ENCODE assay signal across 11 cellular contexts in genomic region chr12:54090312-54090711, GRCh38. TPM values are rescaled to one million over a fixed set of nuclear protein-coding genes. Genes with fewer than 3 reads are reported as not detected.
A peak's percentile ranks its signal among the peaks of the same experiment; 100 is the strongest.
DNase-seq lines count a peak whose midpoint lies in the region; ATAC-seq and TF ChIP-seq lines count a peak whose summit lies in the region.
"Not testable (repeated sequence)": the region's sequence is repeated elsewhere in the genome, so short reads cannot be mapped to it uniquely, and the experiment has no call there.
"Had no signal": no experiment of that assay in that cellular context is flagged by ENCODE, and none has a peak within 500 bp of the region (broad histone marks: within the 10 kb centered on the region; RNA-seq: fewer than 3 reads in every experiment).

No MANE protein-coding gene starts in this region.

- POLR2A ChIA-PET in AG04449 (lab: Yijun Ruan, JAX); activated CD4-positive, alpha-beta T cell treated with anti-CD3 and anti-CD28 coated beads, Interleukin-2, amount 10 ng/mL, durations not matched to agents 7 days and 5 days (lab: Charles Lee): not testable (repeated sequence)

- H3K27ac ChIP-seq in GM23338 (ENCODE audit: low read depth); ascending aorta: not testable (repeated sequence)

- intact Hi-C loops in ascending aorta (cut with DNase I), result not testable (repeated sequence)

- not testable (repeated sequence) for H3K79me2 ChIP-seq in GM23338 (replicated peaks; ENCODE audit: insufficient read depth)

- not testable (repeated sequence) for H3K36me3 Mint-ChIP-seq in GM23338 (ENCODE audit: low read depth); activated CD4-positive, alpha-beta T cell treated with anti-CD3 and anti-CD28 coated beads, Interleukin-2, amount 10 ng/mL, durations not matched to agents 7 days and 5 days (ENCODE audit: low read depth)
- H3K36me3 Mint-ChIP-seq in nephron progenitor cell (ENCODE audit: low read depth), result peaks cover 30% of the 10 kb centered on the region

- H3K9me3 Mint-ChIP-seq in GM23338; activated CD4-positive, alpha-beta T cell treated with anti-CD3 and anti-CD28 coated beads, Interleukin-2, amount 10 ng/mL, durations not matched to agents 7 days and 5 days; nephron progenitor cell: not testable (repeated sequence)

- TF ChIP-seq CTCF in AG04449 (IDR thresholded peaks at IDR 0.05; ENCODE audit: insufficient read depth, low read length, missing control alignments); GM23338 (conservative IDR thresholded peaks at IDR 0.05; ENCODE audit: low read depth in 2 of 2); ascending aorta (IDR thresholded peaks at IDR 0.05); fibroblast of the aortic adventitia (IDR thresholded peaks at IDR 0.05; ENCODE audit: insufficient read depth, low read length); nephron progenitor cell (IDR thresholded peaks at IDR 0.05): not testable (repeated sequence)

- not testable (repeated sequence) for H3K9me2 ChIP-seq in GM23338 (ENCODE audit: insufficient read depth)

- peak overlapping the region; percentile 67 for H3K4me3 Mint-ChIP-seq in GM23338
- peak overlapping the region; percentile 52 for H3K4me3 Mint-ChIP-seq in activated CD4-positive, alpha-beta T cell treated with anti-CD3 and anti-CD28 coated beads, Interleukin-2, amount 10 ng/mL, durations not matched to agents 7 days and 5 days
- H3K4me3 Mint-ChIP-seq in nephron progenitor cell, result peak overlapping the region; percentile 64

- H3K27me3 Mint-ChIP-seq in GM23338 (ENCODE audit: insufficient read depth, low read depth, poor library complexity), result peaks cover 96% of the 10 kb centered on the region
- peaks cover 50% of the 10 kb centered on the region for H3K27me3 Mint-ChIP-seq in activated CD4-positive, alpha-beta T cell treated with anti-CD3 and anti-CD28 coated beads, Interleukin-2, amount 10 ng/mL, durations not matched to agents 7 days and 5 days
- not testable (repeated sequence) for H3K27me3 Mint-ChIP-seq in nephron progenitor cell (ENCODE audit: low read depth, poor library complexity)

- H3K4me2 ChIP-seq in GM23338, result peak overlapping the region; percentile 65

- not testable (repeated sequence) for H2AFZ ChIP-seq in GM23338

- not testable (repeated sequence) for H3K4me1 Mint-ChIP-seq in GM23338
- peaks cover 11% of the 10 kb centered on the region for H3K4me1 Mint-ChIP-seq in activated CD4-positive, alpha-beta T cell treated with anti-CD3 and anti-CD28 coated beads, Interleukin-2, amount 10 ng/mL, durations not matched to agents 7 days and 5 days
- peaks cover 86% of the 10 kb centered on the region for H3K4me1 Mint-ChIP-seq in nephron progenitor cell

- ATAC-seq in GM23338, result not testable (repeated sequence)

- CTCF ChIA-PET in AG04449 (lab: Yijun Ruan, JAX); activated CD4-positive, alpha-beta T cell treated with anti-CD3 and anti-CD28 coated beads, Interleukin-2, amount 10 ng/mL, durations not matched to agents 7 days and 5 days (lab: Charles Lee): not testable (repeated sequence)

- H3K4me1 ChIP-seq in GM23338 (ENCODE audit: insufficient read depth); ascending aorta: not testable (repeated sequence)

- H3K9me3 ChIP-seq in ascending aorta, result not testable (repeated sequence)

- not testable (repeated sequence) for H3F3A ChIP-seq in GM23338 (replicated peaks; ENCODE audit: low read depth)

- H3K4me3 ChIP-seq in AG04449 (ENCODE audit: low read depth, low read length), result peak overlapping the region; percentile 38
- H3K4me3 ChIP-seq in GM23338, result peak overlapping the region; percentile 40; the same call in 1 of the 2 replicates
- peak overlapping the region; percentile 17 to 35 for H3K4me3 ChIP-seq in ascending aorta
- H3K4me3 ChIP-seq in fibroblast of the aortic adventitia (ENCODE audit: low read depth, low read length), result peak overlapping the region; percentile 5

- peaks cover 98% of the 10 kb centered on the region for H3K27me3 ChIP-seq in GM23338 (ENCODE audit: insufficient read depth)
- not testable (repeated sequence) for H3K27me3 ChIP-seq in ascending aorta

- H3K27ac Mint-ChIP-seq in GM23338; activated CD4-positive, alpha-beta T cell treated with anti-CD3 and anti-CD28 coated beads, Interleukin-2, amount 10 ng/mL, durations not matched to agents 7 days and 5 days: not testable (repeated sequence)
- peak overlapping the region; percentile 71 for H3K27ac Mint-ChIP-seq in nephron progenitor cell

- not testable (repeated sequence) for DNase-seq in AG04449 (ENCODE audit: low read depth, low spot score); activated CD4-positive, alpha-beta T cell treated with anti-CD3 and anti-CD28 coated beads, Interleukin-2, amount 10 ng/mL, durations not matched to agents 7 days and 5 days; ascending aorta (ENCODE audit: low spot score in 2 of 2); fibroblast of the aortic adventitia (ENCODE audit: low read depth)
- DNase-seq in GM23338 (ENCODE audit: low spot score), result peak; percentile 68
- peak; percentile 88 for DNase-seq in NCI-H69 (lab: John Stamatoyannopoulos, UW)
- peak; percentile 82 for DNase-seq in nephron progenitor cell
- DNase-seq in stimulated activated CD8-positive, alpha-beta memory T cell treated with anti-CD3 and anti-CD28 coated beads, Interleukin-4, amount 100 ng/mL, for 48 hours, result peak; percentile 29

- not testable (repeated sequence) for H3K36me3 ChIP-seq in GM23338 (ENCODE audit: insufficient read depth); ascending aorta

- H4K20me1 ChIP-seq in GM23338 (replicated peaks; ENCODE audit: insufficient read depth), result not testable (repeated sequence)

TF ChIP-seq in GM23338, 12 proteins besides CTCF, POLR2A, EP300 and RAD21:
- peak; percentile 55 for TF ChIP-seq EZH2 (IDR thresholded peaks at IDR 0.05; ENCODE audit: low read depth, unreplicated experiment)

RNA-seq across cellular contexts. Expression of gene HOXC4, which starts 36.7 kb away (rescaled TPM):
- not detected in 2 replicates for total RNA-seq in GM23338 (2014; rRNA removed; shearing (Covaris generic))
- not detected in 2 replicates for polyA plus RNA-seq in GM23338 (2016; fragmentation: Nextera tagmentation; extraction: Ambion mirVana)
- not detected for total RNA-seq in activated CD4-positive, alpha-beta T cell treated with anti-CD3 and anti-CD28 coated beads, Interleukin-2, amount 10 ng/mL, durations not matched to agents 7 days and 5 days
- total RNA-seq in ascending aorta (0.32 TPM), fibroblast of the aortic adventitia (ENCODE audit: low replicate concordance) (0.36 and 1.4 TPM in 2 replicates)
- total RNA-seq: lung microvascular endothelial cell had no signal

RNA-seq across cellular contexts. Expression of gene HOXC5, which starts 57.5 kb away (rescaled TPM):
- total RNA-seq in GM23338 (2014; rRNA removed; shearing (Covaris generic)), result not detected in 2 replicates
- not detected in 2 replicates for polyA plus RNA-seq in GM23338 (2016; fragmentation: Nextera tagmentation; extraction: Ambion mirVana)
- total RNA-seq in activated CD4-positive, alpha-beta T cell treated with anti-CD3 and anti-CD28 coated beads, Interleukin-2, amount 10 ng/mL, durations not matched to agents 7 days and 5 days, result not detected
- total RNA-seq in ascending aorta (not detected), fibroblast of the aortic adventitia (ENCODE audit: low replicate concordance) (0.18 and 1.8 TPM in 2 replicates)
- total RNA-seq: lung microvascular endothelial cell, MCF 10A, OCI-LY7 had no signal
